In genomic region chr5:148382961-148383360, GRCh38 we compare ENCODE assay signal across 8 cellular contexts. TPM values are rescaled to one million over a fixed set of nuclear protein-coding genes. Genes with fewer than 3 reads are reported as not detected.
A peak's percentile ranks its signal among the peaks of the same experiment; 100 is the strongest.
DNase-seq lines count a peak whose midpoint lies in the region; ATAC-seq and TF ChIP-seq lines count a peak whose summit lies in the region.

No MANE protein-coding gene starts in this region.

- ATAC-seq in central memory CD8-positive, alpha-beta T cell (replicated peaks; ENCODE audit: extremely low read depth, poor library complexity, severe bottlenecking), result no peak
- no peak for ATAC-seq in GM19035 (IDR thresholded peaks at IDR 0.05; ENCODE audit: unreplicated experiment)
- ATAC-seq in GM21619 (IDR thresholded peaks at IDR 0.05; ENCODE audit: unreplicated experiment), result no peak

- H3K36me3 ChIP-seq in HUES6 (ENCODE audit: control insufficient read depth, insufficient read depth, low read length), result 0 out of 2 replicates have a peak, but pooled peaks cover 4% of the 10 kb centered on the region
- no peaks in the 10 kb centered on the region for H3K36me3 ChIP-seq in muscle layer of colon (ENCODE audit: insufficient read depth, low read length)

- peak overlapping the region; percentile 95 for H3K27ac Mint-ChIP-seq in central memory CD8-positive, alpha-beta T cell (ENCODE audit: low read depth)

- H3K9ac ChIP-seq in HUES6 (ENCODE audit: low read length) (no peak overlapping the region), muscle layer of colon (ENCODE audit: low read length) (peak overlapping the region; percentile 92)

- peaks cover 4% of the 10 kb centered on the region for H3K9me3 Mint-ChIP-seq in central memory CD8-positive, alpha-beta T cell

- H3K27me3 ChIP-seq in HUES6 (ENCODE audit: control insufficient read depth, insufficient read depth, low read length), result no peaks in the 10 kb centered on the region
- no peaks in the 10 kb centered on the region for H3K27me3 ChIP-seq in muscle layer of colon (ENCODE audit: control insufficient read depth in 1 of 2, insufficient read depth in 2 of 2, low read length in 2 of 2)

- H3K9me3 ChIP-seq in HUES6 (ENCODE audit: control insufficient read depth, insufficient read depth, low read depth, low read length) (no peaks in the 10 kb centered on the region; the same call in none of the 2 replicates), muscle layer of colon (ENCODE audit: low read length) (no peaks in the 10 kb centered on the region)

- peaks cover 17% of the 10 kb centered on the region for H3K36me3 Mint-ChIP-seq in central memory CD8-positive, alpha-beta T cell (ENCODE audit: insufficient read depth)

- H3K27ac ChIP-seq in 22Rv1, result peak overlapping the region; percentile 69
- no peak overlapping the region for H3K27ac ChIP-seq in HUES6 (ENCODE audit: low read depth, low read length)
- H3K27ac ChIP-seq in muscle layer of colon (ENCODE audit: low read depth, low read length), result peak overlapping the region; percentile 73

- no peak for TF ChIP-seq CTCF in 22Rv1 (IDR thresholded peaks at IDR 0.05)

- peaks cover 41% of the 10 kb centered on the region for H3K4me1 Mint-ChIP-seq in central memory CD8-positive, alpha-beta T cell

- no peaks in the 10 kb centered on the region for H3K27me3 Mint-ChIP-seq in central memory CD8-positive, alpha-beta T cell

- DNase-seq in central memory CD8-positive, alpha-beta T cell (ENCODE audit: low spot score in 2 of 2), result no peak
- no peak for DNase-seq in GF-D8 (lab: John Stamatoyannopoulos, UW)
- no peak for DNase-seq in A172 (ENCODE audit: low spot score)

- H3K4me3 Mint-ChIP-seq in central memory CD8-positive, alpha-beta T cell, result peak overlapping the region; percentile 82

- H3K4me3 ChIP-seq in HUES6 (ENCODE audit: low read depth, low read length), result peak overlapping the region; percentile 93
- H3K4me3 ChIP-seq in muscle layer of colon (ENCODE audit: low read depth in 1 of 2, low read length in 2 of 2), result peak overlapping the region; percentile 88 to 92

- H3K4me1 ChIP-seq in HUES6 (ENCODE audit: control insufficient read depth, insufficient read depth, low read length) (peaks cover 7% of the 10 kb centered on the region), muscle layer of colon (ENCODE audit: insufficient read depth, low read length) (peaks cover 30% of the 10 kb centered on the region)

RNA-seq across cellular contexts. Expression of gene FBXO38, which starts 0.8 kb away (rescaled TPM):
- 40.9 and 48.6 TPM in 2 replicates for total RNA-seq in A172 (2014; rRNA removed; shearing (Covaris generic))

RNA-seq across cellular contexts. Expression of gene SPINK9, which starts 47.6 kb away (rescaled TPM):
- not detected in 2 replicates for total RNA-seq in A172 (2014; rRNA removed; shearing (Covaris generic))
